ENCODE assay signal across 21 cellular contexts in the genomic region with DNA sequence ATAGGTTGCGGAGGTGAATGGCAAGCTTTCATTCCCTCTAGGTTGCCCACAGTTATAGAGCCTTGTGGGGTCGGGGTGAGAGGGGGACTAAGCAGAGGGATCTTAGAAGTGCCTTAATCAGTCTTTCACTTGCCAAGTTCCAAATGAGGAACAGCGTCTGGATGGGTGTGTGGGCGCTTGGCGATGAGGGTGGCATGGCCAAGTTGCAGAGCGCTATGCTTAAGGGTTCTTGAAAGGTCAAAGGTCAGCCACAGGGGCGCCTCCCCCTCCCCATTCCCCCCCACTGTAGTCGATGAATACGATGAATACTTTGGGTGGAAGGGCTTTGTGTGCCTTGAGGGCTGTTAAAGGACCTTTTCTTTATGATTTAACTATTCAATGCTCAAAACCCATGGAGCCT.
"Had no signal": no experiment of that assay in that cellular context is flagged by ENCODE, and none has a peak within 500 bp of the region (broad histone marks: within the 10 kb centered on the region; RNA-seq: fewer than 3 reads in every experiment).

No MANE protein-coding gene starts in this region.

- H3K27me3 Mint-ChIP-seq: central memory CD8-positive, alpha-beta T cell had no signal

- H3K4me1 Mint-ChIP-seq: activated CD4-positive, alpha-beta T cell treated with anti-CD3 and anti-CD28 coated beads, Interleukin-2, amount 10 ng/mL, durations not matched to agents 7 days and 5 days; central memory CD8-positive, alpha-beta T cell had no signal

- H3K27ac ChIP-seq: ascending aorta, colonic mucosa, left ventricle myocardium inferior, ovary, stomach had no signal

- H3K36me3 Mint-ChIP-seq: stimulated activated effector memory CD8-positive, alpha-beta T cell treated with anti-CD3 and anti-CD28 coated beads, Interleukin-12 subunit alpha, Interleukin-12 subunit beta, amount 100 ng/mL, for 72 hours had no signal

- DNase-seq: activated CD4-positive, alpha-beta T cell treated with anti-CD3 and anti-CD28 coated beads, Interleukin-2, amount 10 ng/mL, durations not matched to agents 7 days and 5 days; activated CD8-positive, alpha-beta memory T cell treated with anti-CD3 and anti-CD28 coated beads, Interleukin-2, amount 50 U/mL, for 4 hours; activated effector memory CD4-positive, alpha-beta T cell treated with Interleukin-2 at 50 U/mL for 16 hours; activated naive CD4-positive, alpha-beta T cell treated with anti-CD3 and anti-CD28 coated beads, Interleukin-2, amount 50 U/mL, for 16 hours; activated T-cell treated with anti-CD3 and anti-CD28 coated beads, Interleukin-2, amount 50 U/mL, for 4 hours; colonic mucosa; erythroblast; head of caudate nucleus; kidney glomerular epithelial cell; left ventricle myocardium inferior; mammary epithelial cell; ovary; stimulated activated CD4-positive, alpha-beta T cell treated with anti-CD3 and anti-CD28 coated beads, Interleukin-4, amount 100 ng/mL, for 24 hours; stomach; T-helper 1 cell; T-helper 9 cell; trophoblast cell had no signal

- H3K4me1 ChIP-seq: colonic mucosa had no signal

- ATAC-seq: activated T-cell treated with anti-CD3 and anti-CD28 coated beads, Interleukin-2, amount 50 U/mL, for 4 hours; sciatic nerve; stimulated activated effector memory CD8-positive, alpha-beta T cell treated with anti-CD3 and anti-CD28 coated beads, Interleukin-12 subunit alpha, Interleukin-12 subunit beta, amount 100 ng/mL, for 72 hours had no signal

- H3K27me3 ChIP-seq: ascending aorta, colonic mucosa, ovary, stomach had no signal

- H3K4me3 ChIP-seq: ascending aorta, colonic mucosa, left ventricle myocardium inferior, ovary, stomach had no signal

- H3K9me3 Mint-ChIP-seq: activated CD4-positive, alpha-beta T cell treated with anti-CD3 and anti-CD28 coated beads, Interleukin-2, amount 10 ng/mL, durations not matched to agents 7 days and 5 days; activated T-cell treated with anti-CD3 and anti-CD28 coated beads, Interleukin-2, amount 50 U/mL, for 4 hours; central memory CD8-positive, alpha-beta T cell; stimulated activated effector memory CD8-positive, alpha-beta T cell treated with anti-CD3 and anti-CD28 coated beads, Interleukin-12 subunit alpha, Interleukin-12 subunit beta, amount 100 ng/mL, for 72 hours had no signal

- H3K36me3 ChIP-seq: ascending aorta, colonic mucosa, left ventricle myocardium inferior, ovary had no signal

- H3K27ac Mint-ChIP-seq: activated CD4-positive, alpha-beta T cell treated with anti-CD3 and anti-CD28 coated beads, Interleukin-2, amount 10 ng/mL, durations not matched to agents 7 days and 5 days; stimulated activated effector memory CD8-positive, alpha-beta T cell treated with anti-CD3 and anti-CD28 coated beads, Interleukin-12 subunit alpha, Interleukin-12 subunit beta, amount 100 ng/mL, for 72 hours had no signal

- H3K9me3 ChIP-seq: ascending aorta, colonic mucosa, left ventricle myocardium inferior, ovary, stomach had no signal

- H3K4me3 Mint-ChIP-seq: activated CD4-positive, alpha-beta T cell treated with anti-CD3 and anti-CD28 coated beads, Interleukin-2, amount 10 ng/mL, durations not matched to agents 7 days and 5 days; activated T-cell treated with anti-CD3 and anti-CD28 coated beads, Interleukin-2, amount 50 U/mL, for 4 hours; central memory CD8-positive, alpha-beta T cell; stimulated activated effector memory CD8-positive, alpha-beta T cell treated with anti-CD3 and anti-CD28 coated beads, Interleukin-12 subunit alpha, Interleukin-12 subunit beta, amount 100 ng/mL, for 72 hours had no signal
